ENCODE assay signal across 1 cellular context in the genomic region with DNA sequence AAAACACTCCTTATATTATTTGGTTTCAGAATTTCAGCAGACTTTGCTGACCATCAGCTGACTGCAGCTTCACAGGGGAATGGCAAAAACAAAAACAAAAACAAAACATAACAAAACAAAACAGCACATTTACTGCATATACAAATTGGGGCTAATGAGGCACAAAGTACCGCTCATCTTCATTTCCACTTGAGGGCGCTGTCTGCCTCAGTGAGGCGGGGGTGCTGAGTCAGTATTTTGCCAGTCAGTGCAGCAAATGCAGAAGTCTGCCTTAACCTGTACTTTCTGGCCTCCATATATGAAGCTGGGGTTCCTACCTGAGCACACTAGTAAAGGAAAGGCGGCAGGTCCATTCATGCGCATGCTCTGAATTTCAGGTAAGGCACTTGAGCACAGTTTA.
TF ChIP-seq lines count a peak whose summit lies in the region.

No MANE protein-coding gene starts in this region.

TF ChIP-seq in HepG2, 621 proteins besides CTCF, POLR2A, EP300 and RAD21 (continued from another document):
- TF ChIP-seq ZMYM4 (CRISPR knock-in tag; IDR thresholded peaks at IDR 0.05) (no peak), MAFF (IDR thresholded peaks at IDR 0.05; ENCODE audit: low read depth, low read length) (peak; percentile 92), MAFG (CRISPR knock-in tag; IDR thresholded peaks at IDR 0.05) (peak; percentile 88), MAFK (conservative IDR thresholded peaks at IDR 0.05 in 1 of 2, IDR thresholded peaks at IDR 0.05 in 1 of 2; ENCODE audit: low read length in 2 of 2) (peak; percentile 93 to 95), STAG1 (CRISPR knock-in tag; IDR thresholded peaks at IDR 0.05) (peak; percentile 53), ZNF672 (CRISPR knock-in tag; IDR thresholded peaks at IDR 0.05) (no peak)
